Comparison of ENCODE assay signal across 14 cellular contexts in the genomic region with DNA sequence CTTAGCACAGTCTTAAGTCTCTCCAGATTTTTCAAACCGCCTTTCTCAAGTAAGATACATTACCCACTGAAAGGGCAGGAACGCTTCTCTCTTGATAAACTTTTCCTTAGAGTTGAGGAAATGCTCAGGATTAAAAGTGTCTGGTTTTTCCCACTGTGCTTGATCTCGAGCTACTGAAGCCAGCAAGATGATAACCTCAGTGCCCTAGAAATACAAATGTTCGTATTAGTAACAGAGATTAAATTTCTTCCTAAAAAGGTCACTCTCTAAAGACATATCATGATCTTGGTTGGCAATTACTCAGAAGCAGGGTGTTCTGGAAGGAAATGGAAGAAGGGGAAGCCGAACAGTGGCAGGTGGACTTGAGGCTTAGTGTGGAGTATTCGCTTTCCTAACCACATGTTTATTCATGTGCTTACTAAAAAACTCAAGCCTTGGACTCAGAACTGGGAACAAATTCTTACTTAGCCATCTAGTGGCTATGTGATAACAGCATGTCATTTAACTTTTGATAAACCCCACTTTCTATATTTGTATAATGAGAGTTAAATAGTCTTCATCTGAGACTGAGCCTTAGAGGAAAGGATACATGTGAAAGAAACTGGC. TPM values are rescaled to one million over a fixed set of nuclear protein-coding genes. Genes with fewer than 3 reads are reported as not detected.
DNase-seq lines count a peak whose midpoint lies in the region; ATAC-seq and TF ChIP-seq lines count a peak whose summit lies in the region.
"Had no signal": no experiment of that assay in that cellular context is flagged by ENCODE, and none has a peak within 500 bp of the region (broad histone marks: within the 10 kb centered on the region; RNA-seq: fewer than 3 reads in every experiment).

No MANE protein-coding gene starts in this region.

- no peak for DNase-seq in GM06990 (ENCODE audit: extremely low read depth, insufficient read length)
- DNase-seq in PC-3 = peak; percentile 66
- DNase-seq in epithelial cell of esophagus (ENCODE audit: low read depth) = peak; percentile 35
- peak; percentile 60 for DNase-seq in renal cortical epithelial cell (ENCODE audit: low read depth)
- DNase-seq in CD8-positive, alpha-beta T cell = no peak
- no peak for DNase-seq in stimulated activated naive CD4-positive, alpha-beta T cell (lab: John Stamatoyannopoulos, UW)
- no peak for DNase-seq in putamen (ENCODE audit: low spot score)
- DNase-seq in NCI-H345 (lab: John Stamatoyannopoulos, UW) = no peak
- DNase-seq: colonic mucosa, GDM1, heart left ventricle, naive B cell, NCI-H1092 had no signal

- TF ChIP-seq CTCF in GM06990 (IDR thresholded peaks at IDR 0.05; ENCODE audit: insufficient read depth, low read length, poor library complexity, severe bottlenecking) (peak; percentile 8), PC-3 (conservative IDR thresholded peaks at IDR 0.05; ENCODE audit: low read depth, low read length) (peak; percentile 69), epithelial cell of esophagus (IDR thresholded peaks at IDR 0.05; ENCODE audit: insufficient read depth, low read depth, low read length, missing control alignments) (peak; percentile 33)
- TF ChIP-seq CTCF in CD8-positive, alpha-beta T cell (IDR thresholded peaks at IDR 0.05) = no peak

- no peaks in the 10 kb centered on the region for H3K9me3 Mint-ChIP-seq in CD8-positive, alpha-beta T cell
- H3K9me3 Mint-ChIP-seq: WTC11 had no signal

- intact Hi-C loops in PC-3 (cut with micrococcal nuclease) = loop anchor here (1.0 to 2.0 kb wide), 2 partner anchors 36 to 38 kb away; no protein-coding TSS in a partner anchor
- intact Hi-C loops in CD8-positive, alpha-beta T cell (cut with DNase I, micrococcal nuclease) = no loop called here

- H3K9me2 ChIP-seq in PC-3 (replicated peaks; ENCODE audit: low read length) = no peaks in the 10 kb centered on the region

- H3K27ac Mint-ChIP-seq in CD8-positive, alpha-beta T cell = no peak overlapping the region
- H3K27ac Mint-ChIP-seq: WTC11 had no signal

- H3K27ac ChIP-seq in PC-3 (ENCODE audit: low read length) = no peak overlapping the region
- no peak overlapping the region for H3K27ac ChIP-seq in CD8-positive, alpha-beta T cell (ENCODE audit: low read depth, low read length)
- H3K27ac ChIP-seq: colonic mucosa, heart left ventricle had no signal

- H3K4me3 ChIP-seq in GM06990 (replicated peaks; ENCODE audit: low read depth, low read length) (no peak overlapping the region), PC-3 (ENCODE audit: low read length) (no peak overlapping the region), epithelial cell of esophagus (ENCODE audit: low read length) (no peak overlapping the region)
- H3K4me3 ChIP-seq in CD8-positive, alpha-beta T cell (ENCODE audit: low read depth, low read length) = no peak overlapping the region
- H3K4me3 ChIP-seq: colonic mucosa, heart left ventricle had no signal

- BruUV-seq in PC-3 (replicated peaks; lab: Mats Ljungman, UMichigan) = no TSS peak

- peaks cover 2% of the 10 kb centered on the region for H3K27me3 Mint-ChIP-seq in CD8-positive, alpha-beta T cell (ENCODE audit: low read depth)

- H3K4me3 Mint-ChIP-seq in CD8-positive, alpha-beta T cell = no peak overlapping the region
- H3K4me3 Mint-ChIP-seq: naive B cell, WTC11 had no signal

- H3K27me3 ChIP-seq in GM06990 (replicated peaks; ENCODE audit: control insufficient read depth, insufficient read depth, low read length) = no peaks in the 10 kb centered on the region
- no peaks in the 10 kb centered on the region for H3K27me3 ChIP-seq in PC-3 (ENCODE audit: low read length)
- no peaks in the 10 kb centered on the region for H3K27me3 ChIP-seq in CD8-positive, alpha-beta T cell (ENCODE audit: insufficient read depth, low read length)
- H3K27me3 ChIP-seq: colonic mucosa, heart left ventricle had no signal

- H3K36me3 ChIP-seq in GM06990 (ENCODE audit: control insufficient read depth, insufficient read depth, low read length) (no peaks in the 10 kb centered on the region), PC-3 (ENCODE audit: low read depth, low read length) (no peaks in the 10 kb centered on the region)
- H3K36me3 ChIP-seq in CD8-positive, alpha-beta T cell (ENCODE audit: insufficient read depth, low read length) = no peaks in the 10 kb centered on the region
- H3K36me3 ChIP-seq: colonic mucosa, heart left ventricle had no signal

- peaks cover 17% of the 10 kb centered on the region for H3K4me1 ChIP-seq in PC-3 (ENCODE audit: insufficient read depth, low read length)
- H3K4me1 ChIP-seq in CD8-positive, alpha-beta T cell (ENCODE audit: insufficient read depth, low read length) = no peaks in the 10 kb centered on the region
- H3K4me1 ChIP-seq: colonic mucosa had no signal

- no peaks in the 10 kb centered on the region for H3K9me3 ChIP-seq in PC-3 (ENCODE audit: low read length)
- no peaks in the 10 kb centered on the region for H3K9me3 ChIP-seq in CD8-positive, alpha-beta T cell (ENCODE audit: low read length)
- H3K9me3 ChIP-seq: colonic mucosa, heart left ventricle had no signal

- H3K36me3 Mint-ChIP-seq in CD8-positive, alpha-beta T cell = no peaks in the 10 kb centered on the region
- H3K36me3 Mint-ChIP-seq: naive B cell, WTC11 had no signal

- POLR2A ChIA-PET in PC-3 (lab: Charles Lee; ENCODE audit: unreplicated experiment) = no interaction called here
- POLR2A ChIA-PET in CD8-positive, alpha-beta T cell (lab: Charles Lee) = no interaction called here

- H3K4me2 ChIP-seq in PC-3 (ENCODE audit: low read length) = peak overlapping the region; percentile 32

- no peaks in the 10 kb centered on the region for H4K20me1 ChIP-seq in PC-3 (ENCODE audit: low read length)

- no peak overlapping the region for H3K9ac ChIP-seq in PC-3 (ENCODE audit: low read length)

- no peaks in the 10 kb centered on the region for H3K4me1 Mint-ChIP-seq in CD8-positive, alpha-beta T cell (ENCODE audit: low read depth)
- H3K4me1 Mint-ChIP-seq: naive B cell, WTC11 had no signal

- no peaks in the 10 kb centered on the region for H3K79me2 ChIP-seq in PC-3 (ENCODE audit: low read length)

- CTCF ChIA-PET in PC-3 (lab: Charles Lee) = interaction anchor here (2.1 kb wide), 1 partner anchor 38 kb away, joined by 11 read pairs; no protein-coding TSS in a partner anchor
- CTCF ChIA-PET in CD8-positive, alpha-beta T cell (lab: Charles Lee) = no interaction called here

- no peaks in the 10 kb centered on the region for H3F3A ChIP-seq in PC-3 (ENCODE audit: low read length, unreplicated experiment)

- H2AFZ ChIP-seq in PC-3 (ENCODE audit: low read length) = peak overlapping the region; percentile 72

- ATAC-seq in PC-3 = peak; percentile 51
- no peak for ATAC-seq in CD8-positive, alpha-beta T cell
- ATAC-seq: heart left ventricle, WTC11 had no signal

RNA-seq across cellular contexts. Expression of a gene that starts 20.1 kb away (rescaled TPM):
- total RNA-seq in PC-3 (2014; rRNA removed) (43.8 and 49.4 TPM in 2 replicates), renal cortical epithelial cell (2.4 and 4.7 TPM in 2 replicates)
- not detected for total RNA-seq in CD8-positive, alpha-beta T cell

Comparison
In these comparisons a context has a peak if more than half of its experiments do, and no peak if none do; other contexts are left out.
1. DNase-seq: peak in PC-3 (single experiment), epithelial cell of esophagus (single experiment) and renal cortical epithelial cell (single experiment); none in GM06990 (single experiment), CD8-positive, alpha-beta T cell (0 of 7), stimulated activated naive CD4-positive, alpha-beta T cell (0 of 6), putamen (single experiment) and NCI-H345 (single experiment).